In genomic region chrX:65903750-65904149, GRCh38 we compare ENCODE assay signal across 25 cellular contexts.
"Had no signal": no experiment of that assay in that cellular context is flagged by ENCODE, and none has a peak within 500 bp of the region (broad histone marks: within the 10 kb centered on the region; RNA-seq: fewer than 3 reads in every experiment).

No MANE protein-coding gene starts in this region.

- ATAC-seq: effector memory CD8-positive, alpha-beta T cell; esophagus mucosa; gastrocnemius medialis; heart right ventricle; left cardiac atrium; left lung; left ventricle myocardium superior; lower lobe of right lung; mucosa of descending colon had no signal

- H3K36me3 ChIP-seq: colonic mucosa, esophagus squamous epithelium, gastrocnemius medialis, heart right ventricle, left lung, lower lobe of right lung had no signal

- FAIRE-seq: endometrium, islet of Langerhans, keratinocyte had no signal

- H3K9me3 ChIP-seq: colonic mucosa, esophagus squamous epithelium, gastrocnemius medialis, heart right ventricle, left lung, lower lobe of right lung, mucosa of descending colon had no signal

- H3K27me3 ChIP-seq: colonic mucosa, esophagus squamous epithelium, gastrocnemius medialis, left lung had no signal

- H3K4me1 ChIP-seq: colonic mucosa, esophagus squamous epithelium, gastrocnemius medialis, left lung, lower lobe of right lung had no signal

- H3K4me3 ChIP-seq: colonic mucosa, esophagus squamous epithelium, gastrocnemius medialis, heart right ventricle, left lung, lower lobe of right lung, mucosa of descending colon had no signal

- DNase-seq: colonic mucosa; cortex of kidney; effector CD8-positive, alpha-beta T cell; effector memory CD8-positive, alpha-beta T cell; endodermal cell; erythroblast; esophagus squamous epithelium; foreskin fibroblast; foreskin melanocyte; gastrocnemius medialis; glutamatergic neuron; head of caudate nucleus; heart right ventricle; hippocampal formation; left cardiac atrium; left lung; left ventricle myocardium superior; lower lobe of right lung; mesenchymal stem cell; mucosa of descending colon had no signal

- H3K27ac ChIP-seq: colonic mucosa, epithelial cell of prostate, esophagus squamous epithelium, gastrocnemius medialis, heart right ventricle, left lung, lower lobe of right lung had no signal
